Comparison of ENCODE assay signal across 26 cellular contexts in the genomic region with DNA sequence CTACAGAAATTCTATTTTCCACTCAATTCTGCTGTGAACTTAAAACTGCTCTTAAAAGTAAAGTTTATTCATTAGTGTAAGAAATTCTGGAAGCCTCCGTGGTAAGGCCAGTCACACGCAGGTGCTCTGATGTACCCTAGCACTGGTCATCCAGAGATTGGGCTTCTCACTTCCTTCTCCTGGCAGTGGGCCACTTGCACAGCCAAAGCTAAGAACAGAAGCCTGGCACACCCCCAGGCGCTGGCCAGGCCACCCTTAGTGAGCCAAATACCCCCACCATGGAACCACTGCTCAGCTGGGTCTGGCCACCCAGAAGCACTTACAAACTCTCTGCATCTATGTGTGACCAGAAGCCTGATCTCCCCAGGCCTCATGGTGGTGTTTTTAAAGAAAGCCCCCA.
"Had no signal": no experiment of that assay in that cellular context is flagged by ENCODE, and none has a peak within 500 bp of the region (broad histone marks: within the 10 kb centered on the region; RNA-seq: fewer than 3 reads in every experiment).

No MANE protein-coding gene starts in this region.

- H3K36me3 Mint-ChIP-seq: naive thymus-derived CD4-positive, alpha-beta T cell; type B pancreatic cell had no signal

- H3K27ac ChIP-seq: esophagus squamous epithelium, gastroesophageal sphincter, hepatocyte, left ventricle myocardium inferior, neutrophil, psoas muscle, right lobe of liver, spleen, stomach, thoracic aorta had no signal

- H3K9me3 ChIP-seq: esophagus squamous epithelium, gastroesophageal sphincter, left ventricle myocardium inferior, neutrophil, psoas muscle, right lobe of liver, spleen, stomach, thoracic aorta had no signal

- DNase-seq: effector memory CD8-positive, alpha-beta T cell; esophagus squamous epithelium; foreskin fibroblast; glutamatergic neuron; kidney; left cardiac atrium; left ventricle myocardium inferior; mesendoderm; naive thymus-derived CD4-positive, alpha-beta T cell; nephron progenitor cell; psoas muscle; retina; right lobe of liver; spleen; stimulated activated CD4-positive, alpha-beta T cell treated with anti-CD3 and anti-CD28 coated beads, Interleukin-15, amount 100 ng/mL, for 24 hours; stimulated activated CD4-positive, alpha-beta T cell treated with anti-CD3 and anti-CD28 coated beads, Interleukin-1b, Interleukin-23, amount 100 ng/mL, for 48 hours; stimulated activated CD4-positive, alpha-beta T cell treated with anti-CD3 and anti-CD28 coated beads, Interleukin-4, amount 100 ng/mL, for 4 hours; stimulated activated naive CD4-positive, alpha-beta T cell; stomach had no signal

- H3K27me3 Mint-ChIP-seq: dendritic cell treated with granulocyte-macrophage colony-stimulating factor and Interleukin-4, amounts not matched to agents 40 ng/mL and 50 ng/mL, for 4 days had no signal

- H3K27ac Mint-ChIP-seq: dendritic cell treated with granulocyte-macrophage colony-stimulating factor and Interleukin-4, amounts not matched to agents 40 ng/mL and 50 ng/mL, for 4 days; effector memory CD8-positive, alpha-beta T cell; naive thymus-derived CD4-positive, alpha-beta T cell; nephron progenitor cell; type B pancreatic cell had no signal

- H3K36me3 ChIP-seq: esophagus squamous epithelium, gastroesophageal sphincter, left ventricle myocardium inferior, neutrophil, right lobe of liver, spleen, stomach, thoracic aorta had no signal

- H3K27me3 ChIP-seq: hepatocyte, neutrophil, right lobe of liver, spleen, stomach had no signal

- H3K4me3 ChIP-seq: esophagus squamous epithelium, gastroesophageal sphincter, hepatocyte, left ventricle myocardium inferior, lung, psoas muscle, right lobe of liver, spleen, stomach, thoracic aorta had no signal

- H3K4me3 Mint-ChIP-seq: dendritic cell treated with granulocyte-macrophage colony-stimulating factor and Interleukin-4, amounts not matched to agents 40 ng/mL and 50 ng/mL, for 4 days; effector memory CD8-positive, alpha-beta T cell; naive thymus-derived CD4-positive, alpha-beta T cell; nephron progenitor cell; type B pancreatic cell had no signal

- ATAC-seq: effector memory CD8-positive, alpha-beta T cell; gastroesophageal sphincter; naive thymus-derived CD4-positive, alpha-beta T cell; psoas muscle; right lobe of liver had no signal

- H3K4me1 ChIP-seq: esophagus squamous epithelium, gastroesophageal sphincter, left ventricle myocardium inferior, psoas muscle, right lobe of liver, stomach had no signal

- H3K9me3 Mint-ChIP-seq: effector memory CD8-positive, alpha-beta T cell; naive thymus-derived CD4-positive, alpha-beta T cell; nephron progenitor cell; type B pancreatic cell had no signal

- H3K4me1 Mint-ChIP-seq: nephron progenitor cell had no signal
